9 cellular contexts compared by ENCODE assay signal in genomic region chrX:139126493-139126892, GRCh38.
DNase-seq lines count a peak whose midpoint lies in the region; ATAC-seq and TF ChIP-seq lines count a peak whose summit lies in the region.
"Had no signal": no experiment of that assay in that cellular context is flagged by ENCODE, and none has a peak within 500 bp of the region (broad histone marks: within the 10 kb centered on the region; RNA-seq: fewer than 3 reads in every experiment).

No MANE protein-coding gene starts in this region.

- H3K27me3 Mint-ChIP-seq in activated CD4-positive, alpha-beta T cell treated with anti-CD3 and anti-CD28 coated beads, Interleukin-2, amount 10 ng/mL, durations not matched to agents 24 days and 14 days, result no peaks in the 10 kb centered on the region

- no peak overlapping the region for H3K27ac ChIP-seq in foreskin keratinocyte
- H3K27ac ChIP-seq: skin epidermis had no signal

- no peak overlapping the region for H3K4me3 ChIP-seq in HFF-Myc (replicated peaks; ENCODE audit: low read depth, low read length)
- H3K4me3 ChIP-seq: skin epidermis had no signal

- no peak for ATAC-seq in HG03442 (IDR thresholded peaks at IDR 0.05; ENCODE audit: unreplicated experiment)
- ATAC-seq in foreskin keratinocyte, result no peak

- H3K27ac Mint-ChIP-seq in activated CD4-positive, alpha-beta T cell treated with anti-CD3 and anti-CD28 coated beads, Interleukin-2, amount 10 ng/mL, durations not matched to agents 24 days and 14 days, result no peak overlapping the region

- DNase-seq in activated CD4-positive, alpha-beta T cell treated with anti-CD3 and anti-CD28 coated beads, Interleukin-2, amount 10 ng/mL, durations not matched to agents 24 days and 14 days, result peak; percentile 58
- no peak for DNase-seq in activated CD4-positive, alpha-beta T cell treated with anti-CD3 and anti-CD28 coated beads, Interleukin-2, amount 50 U/mL, for 4 hours
- DNase-seq in HFF-Myc (ENCODE audit: extremely low read depth, low read depth), result no peak
- peak; percentile 11 for DNase-seq in NCI-H82 treated with DMSO at 0.1 percent for 48 hours (lab: John Stamatoyannopoulos, UW; ENCODE audit: unreplicated experiment)
- DNase-seq in iPS-NIHi7 (ENCODE audit: extremely low spot score), result peak; percentile 80
- no peak for DNase-seq in amygdala (lab: John Stamatoyannopoulos, UW)
- no peak for DNase-seq in foreskin keratinocyte

- intact Hi-C loops in activated CD4-positive, alpha-beta T cell treated with anti-CD3 and anti-CD28 coated beads, Interleukin-2, amount 10 ng/mL, durations not matched to agents 24 days and 14 days (cut with micrococcal nuclease), result no loop called here

- H3K4me1 ChIP-seq in foreskin keratinocyte, result no peaks in the 10 kb centered on the region

- H3K36me3 Mint-ChIP-seq in activated CD4-positive, alpha-beta T cell treated with anti-CD3 and anti-CD28 coated beads, Interleukin-2, amount 10 ng/mL, durations not matched to agents 24 days and 14 days (ENCODE audit: low read depth), result no peaks in the 10 kb centered on the region

- no peaks in the 10 kb centered on the region for H3K27me3 ChIP-seq in foreskin keratinocyte

- TF ChIP-seq CTCF in HFF-Myc (IDR thresholded peaks at IDR 0.05; ENCODE audit: low read depth, low read length, missing control alignments) (peak; percentile 7), foreskin keratinocyte (conservative IDR thresholded peaks at IDR 0.05) (no peak)

- H3K9me3 Mint-ChIP-seq in activated CD4-positive, alpha-beta T cell treated with anti-CD3 and anti-CD28 coated beads, Interleukin-2, amount 10 ng/mL, durations not matched to agents 24 days and 14 days, result no peaks in the 10 kb centered on the region

- no peaks in the 10 kb centered on the region for H3K4me1 Mint-ChIP-seq in activated CD4-positive, alpha-beta T cell treated with anti-CD3 and anti-CD28 coated beads, Interleukin-2, amount 10 ng/mL, durations not matched to agents 24 days and 14 days

- no peak overlapping the region for H3K4me3 Mint-ChIP-seq in activated CD4-positive, alpha-beta T cell treated with anti-CD3 and anti-CD28 coated beads, Interleukin-2, amount 10 ng/mL, durations not matched to agents 24 days and 14 days

Comparison
In these comparisons a context has a peak if more than half of its experiments do, and no peak if none do; other contexts are left out.
1. DNase-seq: peak in activated CD4-positive, alpha-beta T cell treated with anti-CD3 and anti-CD28 coated beads, Interleukin-2, amount 10 ng/mL, durations not matched to agents 24 days and 14 days (single experiment), NCI-H82 treated with DMSO at 0.1 percent for 48 hours (single experiment) and iPS-NIHi7 (single experiment); none in activated CD4-positive, alpha-beta T cell treated with anti-CD3 and anti-CD28 coated beads, Interleukin-2, amount 50 U/mL, for 4 hours (0 of 2), HFF-Myc (single experiment), amygdala (0 of 56) and foreskin keratinocyte (0 of 2).